Comparison of ENCODE assay signal across 28 cellular contexts in genomic region chr2:88835726-88836125, GRCh38.
DNase-seq lines count a peak whose midpoint lies in the region; ATAC-seq, FAIRE-seq and TF ChIP-seq lines count a peak whose summit lies in the region.
"Had no signal": no experiment of that assay in that cellular context is flagged by ENCODE, and none has a peak within 500 bp of the region (broad histone marks: within the 10 kb centered on the region; RNA-seq: fewer than 3 reads in every experiment).

No MANE protein-coding gene starts in this region.

- H3K4me1 ChIP-seq in spleen, result peaks cover 0 to 59% (median 26%) of the 10 kb centered on the region in 6 donors
- H3K4me1 ChIP-seq: SJSA1 had no signal

- TF ChIP-seq CTCF in GM12875 (IDR thresholded peaks at IDR 0.05; ENCODE audit: borderline replicate concordance, insufficient read depth, low read depth, low read length) (no peak), SU-DHL-6 (IDR thresholded peaks at IDR 0.05; ENCODE audit: insufficient read depth, low read length, poor library complexity, severe bottlenecking) (no peak), spleen (IDR thresholded peaks at IDR 0.05 in 8 of 11, conservative IDR thresholded peaks at IDR 0.05 in 3 of 11) (no peak)

- H3K36me3 Mint-ChIP-seq in IgD-negative memory B cell, result peaks cover 5% of the 10 kb centered on the region
- H3K36me3 Mint-ChIP-seq: CD4-positive, alpha-beta memory T cell; T-cell had no signal

- H3K27ac ChIP-seq in SU-DHL-6 (ENCODE audit: low read depth, low read length), result peak overlapping the region; percentile 100
- H3K27ac ChIP-seq in spleen, result peak overlapping the region in 7 of 8 donors; percentile 52 to 86 (median 72)
- no peak overlapping the region for H3K27ac ChIP-seq in substantia nigra (ENCODE audit: low read depth, low read length, poor library complexity, severe bottlenecking)
- H3K27ac ChIP-seq: PC-9, SJSA1 had no signal

- H3K36me3 ChIP-seq in SU-DHL-6 (ENCODE audit: low read length) (no peaks in the 10 kb centered on the region), spleen (no peaks in the 10 kb centered on the region)
- H3K36me3 ChIP-seq: HAP-1, SJSA1 had no signal

- intact Hi-C loops in spleen (cut with DNase I; ENCODE audit: low total_unique reads), result no loop called here

- FAIRE-seq in urothelium cell line (lab: Jason Lieb, UNC), result no peak
- FAIRE-seq: A204.1 had no signal

- H3K27ac Mint-ChIP-seq in IgD-negative memory B cell, result peak overlapping the region; percentile 97 to 99 (median 98)
- H3K27ac Mint-ChIP-seq: CD4-positive, alpha-beta memory T cell had no signal

- DNase-seq in spleen, result no peak
- DNase-seq in urothelium cell line (ENCODE audit: low spot score), result no peak
- DNase-seq in substantia nigra (lab: John Stamatoyannopoulos, UW), result no peak
- DNase-seq in NCI-H526 treated with DMSO at 0.1 percent for 48 hours (lab: John Stamatoyannopoulos, UW), result no peak
- DNase-seq: C1 segment of cervical spinal cord; CD4-positive, alpha-beta memory T cell; COR-L47; DMS53; GOT3; MV-4-11; NCI-H1105; NCI-H1436 treated with DMSO at 0.1 percent for 48 hours; NCI-H187 treated with DMSO at 0.1 percent for 48 hours; NCI-H2171 treated with DMSO at 0.1 percent for 48 hours; NCI-H345; NCI-H510A treated with DMSO at 0.1 percent for 48 hours; NCI-H748 treated with DMSO at 0.1 percent for 48 hours; PC-9; Right ventricle myocardium superior; RPMI8226; T-cell had no signal

- no peaks in the 10 kb centered on the region for H4K20me1 ChIP-seq in SU-DHL-6 (ENCODE audit: low read depth, low read length)

- peak overlapping the region in 3 of 4 donors; percentile 30 to 89 (median 72) for H3K4me3 Mint-ChIP-seq in IgD-negative memory B cell
- H3K4me3 Mint-ChIP-seq: CD4-positive, alpha-beta memory T cell; T-cell had no signal

- no peaks in the 10 kb centered on the region for H3K9me2 ChIP-seq in SU-DHL-6 (replicated peaks; ENCODE audit: insufficient read depth, low read length)

- peaks cover 37% of the 10 kb centered on the region for H3K79me2 ChIP-seq in SU-DHL-6 (ENCODE audit: insufficient read depth, low read length)

- H3K9me3 ChIP-seq in SU-DHL-6 (ENCODE audit: insufficient read depth, low read length) (no peaks in the 10 kb centered on the region), spleen (peaks cover 0 to 3% (median 0%) of the 10 kb centered on the region in 8 donors)
- H3K9me3 ChIP-seq: HAP-1, SJSA1 had no signal

- no peaks in the 10 kb centered on the region for H3K27me3 Mint-ChIP-seq in IgD-negative memory B cell

- no peak for TF ChIP-seq POLR2A in spleen (IDR thresholded peaks at IDR 0.05)

- H2AFZ ChIP-seq in SU-DHL-6 (ENCODE audit: low read depth, low read length, severe bottlenecking), result no peak overlapping the region
- H2AFZ ChIP-seq: PC-9 had no signal

- peaks cover 34 to 53% (median 49%) of the 10 kb centered on the region in 3 donors for H3K4me1 Mint-ChIP-seq in IgD-negative memory B cell
- H3K4me1 Mint-ChIP-seq: CD4-positive, alpha-beta memory T cell had no signal

- H3K4me3 ChIP-seq in GM12875 (ENCODE audit: low read depth, low read length), result peak overlapping the region; percentile 22
- H3K4me3 ChIP-seq in SU-DHL-6 (ENCODE audit: insufficient read depth, low read length, poor library complexity, severe bottlenecking), result no peak overlapping the region
- H3K4me3 ChIP-seq in spleen, result no peak overlapping the region
- H3K4me3 ChIP-seq: HAP-1, PC-9, SJSA1 had no signal

- 71 to 77% (median 77%) methylated on average over 2 of the region's 2 CpGs for WGBS in spleen, 5 donors

- peak overlapping the region; percentile 78 for H3K4me2 ChIP-seq in SU-DHL-6 (ENCODE audit: low read depth, low read length, poor library complexity, severe bottlenecking)
- H3K4me2 ChIP-seq: PC-9 had no signal

- H3K27me3 ChIP-seq in SU-DHL-6 (ENCODE audit: low read length), result no peaks in the 10 kb centered on the region
- no peaks in the 10 kb centered on the region for H3K27me3 ChIP-seq in spleen (replicated peaks in 1 of 7)
- H3K27me3 ChIP-seq: SJSA1 had no signal

- no peak for ATAC-seq in GM21526 (IDR thresholded peaks at IDR 0.05; ENCODE audit: low FRiP score, unreplicated experiment)
- ATAC-seq: T-cell had no signal

- peaks cover 67% of the 10 kb centered on the region for H3F3A ChIP-seq in SU-DHL-6 (ENCODE audit: insufficient read depth)

- H3K9me3 Mint-ChIP-seq in IgD-negative memory B cell, result no peaks in the 10 kb centered on the region
- H3K9me3 Mint-ChIP-seq: CD4-positive, alpha-beta memory T cell; T-cell had no signal

- H3K9ac ChIP-seq in SU-DHL-6 (ENCODE audit: low read length), result peak overlapping the region; percentile 74
